Comparison of ENCODE assay signal across 1 cellular context in genomic region chrX:72366178-72366577, GRCh38.
A peak's percentile ranks its signal among the peaks of the same experiment; 100 is the strongest.
TF ChIP-seq lines count a peak whose summit lies in the region.

No MANE protein-coding gene starts in this region.

TF ChIP-seq in K562, 482 proteins besides CTCF, POLR2A, EP300 and RAD21 (continued from another document):
- 0 out of 4 replicates have a peak, but pooled peaks of 1 of the 2 experiments have one; percentile 19 for TF ChIP-seq MNT (conservative IDR thresholded peaks at IDR 0.05)
- TF ChIP-seq ZFP1 (CRISPR knock-in tag; IDR thresholded peaks at IDR 0.05) = peak; percentile 75
- TF ChIP-seq E2F4 (CRISPR knock-in tag; IDR thresholded peaks at IDR 0.05; ENCODE audit: low read depth) = no peak
- no peak for TF ChIP-seq ZNF75A (CRISPR knock-in tag; IDR thresholded peaks at IDR 0.05)
- peak; percentile 89 for TF ChIP-seq CBFA2T2 (conservative IDR thresholded peaks at IDR 0.05)
- TF ChIP-seq RNF2 (IDR thresholded peaks at IDR 0.05) = 0 out of 2 replicates have a peak, but pooled peaks have one; percentile 37
- TF ChIP-seq KDM1A (IDR thresholded peaks at IDR 0.05) = peak in 1 of 2 experiments; percentile 44; a peak in 1 of 4 replicates
- TF ChIP-seq MECOM (CRISPR knock-in tag; IDR thresholded peaks at IDR 0.05) = peak; percentile 17; the same call in 1 of the 2 replicates
- TF ChIP-seq SOX6 (IDR thresholded peaks at IDR 0.05) = peak; percentile 82
- TF ChIP-seq MTA3 (IDR thresholded peaks at IDR 0.05; ENCODE audit: borderline replicate concordance) = peak; percentile 46; the same call in 1 of the 2 replicates
- no peak for TF ChIP-seq ZFPM2 (CRISPR knock-in tag; IDR thresholded peaks at IDR 0.05)
- TF ChIP-seq TAL1 (IDR thresholded peaks at IDR 0.05) = peak; percentile 86
- no peak for TF ChIP-seq SMAD3 (CRISPR knock-in tag; conservative IDR thresholded peaks at IDR 0.05)
- TF ChIP-seq MAZ (CRISPR knock-in tag; conservative IDR thresholded peaks at IDR 0.05 in 1 of 2, IDR thresholded peaks at IDR 0.05 in 1 of 2) = 0 out of 4 replicates have a peak, but pooled peaks of 1 of the 2 experiments have one; percentile 30
- TF ChIP-seq ZSCAN29 (IDR thresholded peaks at IDR 0.05) = no peak
- no peak for TF ChIP-seq FOXJ3 (CRISPR knock-in tag; IDR thresholded peaks at IDR 0.05)
- TF ChIP-seq ETV6 (IDR thresholded peaks at IDR 0.05; ENCODE audit: borderline replicate concordance in 1 of 2, low read depth in 2 of 2, low read length in 1 of 2) = no peak
- TF ChIP-seq ETV6 (CRISPR knock-in tag; IDR thresholded peaks at IDR 0.05; ENCODE audit: borderline replicate concordance) = no peak
- TF ChIP-seq SMARCE1 (IDR thresholded peaks at IDR 0.05) = peak; percentile 72
- TF ChIP-seq USF1 (CRISPR knock-in tag; IDR thresholded peaks at IDR 0.05) = no peak; the same call in 1 of the 2 replicates
- TF ChIP-seq E2F3 (CRISPR knock-in tag; IDR thresholded peaks at IDR 0.05) = no peak
- TF ChIP-seq POLR2AphosphoS5 (IDR thresholded peaks at IDR 0.05; ENCODE audit: control insufficient read depth, insufficient read depth, low read depth, low read length) = peak; percentile 57
- no peak for TF ChIP-seq ELF2 (CRISPR knock-in tag; IDR thresholded peaks at IDR 0.05)
- TF ChIP-seq, protein P1, sequence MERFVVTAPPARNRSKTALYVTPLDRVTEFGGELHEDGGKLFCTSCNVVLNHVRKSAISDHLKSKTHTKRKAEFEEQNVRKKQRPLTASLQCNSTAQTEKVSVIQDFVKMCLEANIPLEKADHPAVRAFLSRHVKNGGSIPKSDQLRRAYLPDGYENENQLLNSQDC (CRISPR knock-in tag; IDR thresholded peaks at IDR 0.05) = no peak
- TF ChIP-seq ZNF134 (CRISPR knock-in tag; conservative IDR thresholded peaks at IDR 0.05) = no peak
- no peak for TF ChIP-seq HMG20B (CRISPR knock-in tag; IDR thresholded peaks at IDR 0.05)
- TF ChIP-seq CXXC5 (CRISPR knock-in tag; IDR thresholded peaks at IDR 0.05) = peak; percentile 77
- TF ChIP-seq TEAD4 (IDR thresholded peaks at IDR 0.05; ENCODE audit: low read length) = peak; percentile 90
- TF ChIP-seq TEAD4 (CRISPR knock-in tag; IDR thresholded peaks at IDR 0.05; ENCODE audit: borderline replicate concordance) = no peak
- no peak for TF ChIP-seq ZNF740 (CRISPR knock-in tag; IDR thresholded peaks at IDR 0.05)
- no peak for TF ChIP-seq ZNF740 (tag; IDR thresholded peaks at IDR 0.05)
- TF ChIP-seq HES1 (IDR thresholded peaks at IDR 0.05; ENCODE audit: low read depth) = no peak
- TF ChIP-seq KLF16 (IDR thresholded peaks at IDR 0.05) = peak; percentile 80
- TF ChIP-seq, protein P2, sequence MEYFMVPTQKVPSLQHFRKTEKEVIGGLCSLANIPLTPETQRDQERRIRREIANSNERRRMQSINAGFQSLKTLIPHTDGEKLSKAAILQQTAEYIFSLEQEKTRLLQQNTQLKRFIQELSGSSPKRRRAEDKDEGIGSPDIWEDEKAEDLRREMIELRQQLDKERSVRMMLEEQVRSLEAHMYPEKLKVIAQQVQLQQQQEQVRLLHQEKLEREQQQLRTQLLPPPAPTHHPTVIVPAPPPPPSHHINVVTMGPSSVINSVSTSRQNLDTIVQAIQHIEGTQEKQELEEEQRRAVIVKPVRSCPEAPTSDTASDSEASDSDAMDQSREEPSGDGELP (CRISPR knock-in tag; IDR thresholded peaks at IDR 0.05; ENCODE audit: borderline replicate concordance) = peak; percentile 94
- TF ChIP-seq CBFA2T3 (IDR thresholded peaks at IDR 0.05) = peak; percentile 94
